Comparison of ENCODE assay signal across 1 cellular context in the genomic region with DNA sequence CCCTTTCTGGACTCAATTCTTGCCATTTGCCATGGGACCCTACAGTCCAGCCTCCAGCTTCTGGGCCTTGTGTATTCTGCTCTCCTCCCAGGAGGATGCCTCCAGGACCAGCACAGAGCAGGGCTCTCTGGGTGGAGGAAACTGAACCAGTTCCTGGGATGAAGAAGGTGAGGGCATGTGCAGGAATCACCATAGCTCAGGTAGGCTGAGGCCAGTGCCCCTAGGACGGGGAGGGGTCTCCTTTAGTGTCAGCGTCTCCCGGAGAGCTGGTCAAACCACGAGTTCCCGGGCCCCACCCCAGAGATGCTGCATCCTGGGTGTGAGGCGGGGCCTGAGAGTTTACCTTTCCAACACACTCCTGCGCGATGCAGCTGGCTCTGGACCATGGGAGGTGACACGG.
TF ChIP-seq lines count a peak whose summit lies in the region.

No MANE protein-coding gene starts in this region.

TF ChIP-seq in GM23338, 12 proteins besides CTCF, POLR2A, EP300 and RAD21 (continued from another document):
- TF ChIP-seq ZNF331 (CRISPR knock-in tag; IDR thresholded peaks at IDR 0.05; ENCODE audit: low read depth) (no peak), EZH2 (IDR thresholded peaks at IDR 0.05; ENCODE audit: low read depth, unreplicated experiment) (no peak)
